In the genomic region with DNA sequence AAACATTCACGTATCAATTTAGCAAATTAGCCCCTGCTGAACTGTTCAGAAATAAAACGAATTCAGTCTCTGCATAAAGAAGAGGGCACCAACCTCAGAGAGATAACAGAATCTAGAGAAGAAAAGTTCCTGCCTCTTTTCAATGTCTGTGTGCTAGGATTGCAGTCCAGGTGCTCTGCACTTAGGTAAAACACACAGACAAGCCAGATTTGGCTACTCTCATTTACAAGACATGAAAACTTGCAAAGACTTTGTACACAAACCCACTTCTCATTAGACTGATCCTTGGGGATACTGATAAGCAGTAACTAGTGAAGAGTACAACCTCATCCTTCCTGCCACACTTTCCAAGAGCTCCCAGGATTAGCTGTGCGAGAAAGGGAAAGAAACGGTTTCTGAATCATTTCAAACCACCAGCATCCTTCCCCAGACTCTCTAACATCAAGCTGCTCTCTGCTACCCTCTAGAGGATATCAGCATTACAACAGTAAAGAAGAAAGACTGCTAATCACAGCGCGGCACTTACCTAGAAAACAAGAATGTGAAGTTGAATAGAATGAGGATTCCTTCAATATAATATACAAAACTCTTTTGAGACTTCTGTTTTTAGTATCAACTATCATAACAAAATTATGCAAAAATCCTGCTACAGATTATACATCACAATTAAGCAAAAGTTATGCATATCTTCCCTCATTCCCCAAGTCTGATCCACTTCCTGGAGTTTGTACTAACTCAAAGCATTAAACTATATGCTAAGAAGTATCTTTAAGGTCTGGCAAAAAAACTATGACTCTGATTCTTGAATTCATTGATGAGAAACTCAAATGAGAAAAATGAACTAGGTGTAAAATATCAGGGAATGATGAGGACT, we compare ENCODE assay signal across 8 cellular contexts.
DNase-seq lines count a peak whose midpoint lies in the region; ATAC-seq and TF ChIP-seq lines count a peak whose summit lies in the region.

No MANE protein-coding gene starts in this region.

- H3K27me3 ChIP-seq in OCI-LY1 (ENCODE audit: insufficient read depth, low read length) (no peaks in the 10 kb centered on the region), lower lobe of right lung (ENCODE audit: low read depth) (no peaks in the 10 kb centered on the region)

- H3K36me3 ChIP-seq in OCI-LY1 (ENCODE audit: insufficient read depth, low read length) (no peaks in the 10 kb centered on the region), lower lobe of right lung (no peaks in the 10 kb centered on the region)

- no peaks in the 10 kb centered on the region for H3K9me2 ChIP-seq in OCI-LY1 (ENCODE audit: low read depth, low read length)

- H3K4me1 ChIP-seq in OCI-LY1 (ENCODE audit: insufficient read depth, low read length, severe bottlenecking) = no peaks in the 10 kb centered on the region
- peaks cover 18% of the 10 kb centered on the region for H3K4me1 ChIP-seq in lower lobe of right lung

- intact Hi-C loops in activated CD4-positive, alpha-beta T cell treated with anti-CD3 and anti-CD28 coated beads for 36 hours (cut with DNase I, micrococcal nuclease) = loop anchor here (1.0 to 5.0 kb wide), 3 partner anchors 389 to 1200 kb away; no protein-coding TSS in a partner anchor
- intact Hi-C loops in lower lobe of right lung (cut with DNase I) = no loop called here
- intact Hi-C loops in posterior vena cava (cut with DNase I) = loop anchor here in 1 of 2 donors (10.0 kb wide), 2 partner anchors 287 to 1027 kb away; no protein-coding TSS in a partner anchor

- peak; percentile 63 for TF ChIP-seq CTCF in OCI-LY1 (IDR thresholded peaks at IDR 0.05; ENCODE audit: low read length)
- TF ChIP-seq CTCF in lower lobe of right lung (IDR thresholded peaks at IDR 0.05) = peak; percentile 75

- no peak overlapping the region for H3K27ac Mint-ChIP-seq in activated CD4-positive, alpha-beta T cell treated with anti-CD3 and anti-CD28 coated beads for 36 hours

- H3K4me2 ChIP-seq in OCI-LY1 (ENCODE audit: low read length) = no peak overlapping the region

- H3K4me3 ChIP-seq in OCI-LY1 (ENCODE audit: low read depth, low read length, poor library complexity, severe bottlenecking) (no peak overlapping the region), lower lobe of right lung (no peak overlapping the region)

- H3K27ac ChIP-seq in OCI-LY1 (ENCODE audit: low read depth, low read length, poor library complexity, severe bottlenecking) (no peak overlapping the region), lower lobe of right lung (no peak overlapping the region)

- H2AFZ ChIP-seq in OCI-LY1 (ENCODE audit: low read length) = no peak overlapping the region

- H4K20me1 ChIP-seq in OCI-LY1 (ENCODE audit: insufficient read depth, low read length) = no peaks in the 10 kb centered on the region

- no peak overlapping the region for H3K9ac ChIP-seq in OCI-LY1 (ENCODE audit: low read length)

- H3K4me1 Mint-ChIP-seq in activated CD4-positive, alpha-beta T cell treated with anti-CD3 and anti-CD28 coated beads for 36 hours = peaks cover 1% of the 10 kb centered on the region

- CTCF ChIA-PET in activated CD4-positive, alpha-beta T cell treated with anti-CD3 and anti-CD28 coated beads for 36 hours (lab: Charles Lee) = interaction anchor here (0.6 to 1.2 kb wide), 4 partner anchors 11 to 404 kb away, joined by 3 to 4 read pairs (median 3); no protein-coding TSS in a partner anchor

- H3K79me2 ChIP-seq in OCI-LY1 (ENCODE audit: insufficient read depth, low read length) = no peaks in the 10 kb centered on the region

- no peaks in the 10 kb centered on the region for H3K9me3 Mint-ChIP-seq in activated CD4-positive, alpha-beta T cell treated with anti-CD3 and anti-CD28 coated beads for 36 hours (ENCODE audit: low read depth)

- H3K36me3 Mint-ChIP-seq in activated CD4-positive, alpha-beta T cell treated with anti-CD3 and anti-CD28 coated beads for 36 hours (ENCODE audit: low read depth) = no peaks in the 10 kb centered on the region

- H3K4me3 Mint-ChIP-seq in activated CD4-positive, alpha-beta T cell treated with anti-CD3 and anti-CD28 coated beads for 36 hours = no peak overlapping the region

- POLR2A ChIA-PET in activated CD4-positive, alpha-beta T cell treated with anti-CD3 and anti-CD28 coated beads for 36 hours (lab: Charles Lee) = no interaction called here

- peak; percentile 8 for DNase-seq in activated CD4-positive, alpha-beta T cell treated with anti-CD3 and anti-CD28 coated beads for 36 hours
- no peak for DNase-seq in activated CD4-positive, alpha-beta T cell treated with anti-CD3 and anti-CD28 coated beads, Interleukin-2, amount 50 U/mL, for 1 hour
- DNase-seq in dermis blood vessel endothelial cell (peak; percentile 78), lower lobe of right lung (no peak), posterior vena cava (ENCODE audit: low spot score) (no peak)

- ATAC-seq in activated CD4-positive, alpha-beta T cell treated with anti-CD3 and anti-CD28 coated beads for 36 hours = peak; percentile 63
- ATAC-seq in GM21447 (IDR thresholded peaks at IDR 0.05; ENCODE audit: unreplicated experiment) = peak; percentile 93
- ATAC-seq in HG03521 (IDR thresholded peaks at IDR 0.05; ENCODE audit: unreplicated experiment) = peak; percentile 91
- ATAC-seq in lower lobe of right lung = peak; percentile 81 to 86

- peaks cover 6% of the 10 kb centered on the region for H3K27me3 Mint-ChIP-seq in activated CD4-positive, alpha-beta T cell treated with anti-CD3 and anti-CD28 coated beads for 36 hours

- no peaks in the 10 kb centered on the region for H3F3A ChIP-seq in OCI-LY1 (ENCODE audit: insufficient read depth, low read length)

- no peaks in the 10 kb centered on the region for H3K9me3 ChIP-seq in OCI-LY1 (ENCODE audit: low read length)
- H3K9me3 ChIP-seq in lower lobe of right lung = no peaks in the 10 kb centered on the region

Comparison
In these comparisons a context has a peak if more than half of its experiments do, and no peak if none do; other contexts are left out.
1. DNase-seq: peak in activated CD4-positive, alpha-beta T cell treated with anti-CD3 and anti-CD28 coated beads for 36 hours (single experiment) and dermis blood vessel endothelial cell (single experiment); none in activated CD4-positive, alpha-beta T cell treated with anti-CD3 and anti-CD28 coated beads, Interleukin-2, amount 50 U/mL, for 1 hour (single experiment), lower lobe of right lung (single experiment) and posterior vena cava (single experiment).
2. Peak in every context shown above with its lines, with median percentiles within 50 percentile points of each other: ATAC-seq.